ENCODE assay signal across 1 cellular context in genomic region chr1:230160957-230161771, GRCh38.
TF ChIP-seq lines count a peak whose summit lies in the region.

No MANE protein-coding gene starts in this region.

TF ChIP-seq in K562, 482 proteins besides CTCF, POLR2A, EP300 and RAD21 (continued from another document and continues in another):
- TF ChIP-seq STAT6 (CRISPR knock-in tag; IDR thresholded peaks at IDR 0.05) (no peak), THRAP3 (IDR thresholded peaks at IDR 0.05; ENCODE audit: borderline replicate concordance) (no peak), NR2F6 (CRISPR knock-in tag; IDR thresholded peaks at IDR 0.05) (no peak), PML (IDR thresholded peaks at IDR 0.05; ENCODE audit: low read length) (no peak), RBM14 (IDR thresholded peaks at IDR 0.05; ENCODE audit: borderline replicate concordance, insufficient read depth, low read depth, low read length) (no peak), LARP7 (IDR thresholded peaks at IDR 0.05) (no peak), ELK3 (CRISPR knock-in tag; IDR thresholded peaks at IDR 0.05) (no peak), PTBP1 (IDR thresholded peaks at IDR 0.05; ENCODE audit: low read depth, low read length) (no peak), CGGBP1 (CRISPR knock-in tag; IDR thresholded peaks at IDR 0.05) (no peak), XRCC3 (IDR thresholded peaks at IDR 0.05) (no peak), BRD9 (IDR thresholded peaks at IDR 0.05; ENCODE audit: low read depth, partially characterized antibody) (no peak), HEY1 (CRISPR knock-in tag; IDR thresholded peaks at IDR 0.05; ENCODE audit: borderline replicate concordance) (no peak), GABPA (tag; conservative IDR thresholded peaks at IDR 0.05; ENCODE audit: low read depth) (no peak), MTA1 (IDR thresholded peaks at IDR 0.05; ENCODE audit: borderline replicate concordance) (no peak), RBM39 (optimal IDR thresholded peaks at IDR 0.05; ENCODE audit: low read depth, low read length) (no peak), BRF1 (IDR thresholded peaks at IDR 0.05; ENCODE audit: borderline replicate concordance, extremely low read depth, insufficient read length) (no peak), FOXM1 (IDR thresholded peaks at IDR 0.05; ENCODE audit: low read depth) (no peak), FOXM1 (CRISPR knock-in tag; IDR thresholded peaks at IDR 0.05; ENCODE audit: low read depth) (no peak), MTA3 (IDR thresholded peaks at IDR 0.05; ENCODE audit: borderline replicate concordance) (no peak), ZNF584 (CRISPR knock-in tag; IDR thresholded peaks at IDR 0.05; ENCODE audit: low read depth) (peak; percentile 50; the same call in 1 of the 2 replicates), PBX2 (CRISPR knock-in tag; IDR thresholded peaks at IDR 0.05; ENCODE audit: low read depth) (no peak), PBX2 (tag; conservative IDR thresholded peaks at IDR 0.05; ENCODE audit: low read depth) (peak; percentile 75), HMBOX1 (IDR thresholded peaks at IDR 0.05) (no peak), NFIC (IDR thresholded peaks at IDR 0.05) (no peak), ZNF133 (CRISPR knock-in tag; IDR thresholded peaks at IDR 0.05) (0 out of 2 replicates have a peak, but pooled peaks have one; percentile 68), TARDBP (IDR thresholded peaks at IDR 0.05) (no peak), XRCC5 (IDR thresholded peaks at IDR 0.05; ENCODE audit: low read depth, low read length) (no peak), RFX5 (IDR thresholded peaks at IDR 0.05; ENCODE audit: low read depth, low read length) (no peak), RNF219 (CRISPR knock-in tag; IDR thresholded peaks at IDR 0.05) (no peak), ZNF75A (CRISPR knock-in tag; IDR thresholded peaks at IDR 0.05) (no peak), ELF4 (CRISPR knock-in tag; IDR thresholded peaks at IDR 0.05) (0 out of 2 replicates have a peak, but pooled peaks have one; percentile 44), DACH1 (IDR thresholded peaks at IDR 0.05; ENCODE audit: partially characterized antibody) (no peak), SREBF1 (IDR thresholded peaks at IDR 0.05; ENCODE audit: borderline replicate concordance, low read depth, low read length) (no peak), PPARD (CRISPR knock-in tag; IDR thresholded peaks at IDR 0.05) (no peak), KDM5B (IDR thresholded peaks at IDR 0.05; ENCODE audit: insufficient replicate concordance, low read depth, low read length) (no peak), MCM7 (IDR thresholded peaks at IDR 0.05) (no peak), PHB (CRISPR knock-in tag; IDR thresholded peaks at IDR 0.05) (no peak), PTTG1 (tag; IDR thresholded peaks at IDR 0.05; ENCODE audit: low read depth) (peak; percentile 64), ZNF311 (CRISPR knock-in tag; IDR thresholded peaks at IDR 0.05) (0 out of 2 replicates have a peak, but pooled peaks have one; percentile 16), MCM5 (IDR thresholded peaks at IDR 0.05; ENCODE audit: low read depth) (no peak), PHB2 (IDR thresholded peaks at IDR 0.05; ENCODE audit: low read depth) (no peak), YBX1 (IDR thresholded peaks at IDR 0.05) (no peak), THRA (IDR thresholded peaks at IDR 0.05) (no peak), HDAC3 (IDR thresholded peaks at IDR 0.05; ENCODE audit: borderline replicate concordance, partially characterized antibody) (no peak), SP1 (CRISPR knock-in tag; IDR thresholded peaks at IDR 0.05) (peak; percentile 49; the same call in 1 of the 2 replicates), ZNF217 (CRISPR knock-in tag; IDR thresholded peaks at IDR 0.05) (no peak), ZKSCAN3 (CRISPR knock-in tag; IDR thresholded peaks at IDR 0.05) (no peak), POLR3G (IDR thresholded peaks at IDR 0.05; ENCODE audit: extremely low read depth, insufficient read length, insufficient replicate concordance) (no peak), ZNF239 (CRISPR knock-in tag; IDR thresholded peaks at IDR 0.05) (0 out of 2 replicates have a peak, but pooled peaks have one; percentile 5), CHD1 (IDR thresholded peaks at IDR 0.05; ENCODE audit: low read length) (no peak), BRD4 (IDR thresholded peaks at IDR 0.05) (no peak), ARNT (IDR thresholded peaks at IDR 0.05) (no peak), FOXJ2 (tag; IDR thresholded peaks at IDR 0.05) (peak; percentile 42; the same call in 1 of the 2 replicates), HBP1 (CRISPR knock-in tag; IDR thresholded peaks at IDR 0.05) (no peak), ZNF175 (CRISPR knock-in tag; IDR thresholded peaks at IDR 0.05; ENCODE audit: low read depth) (peak; percentile 78; the same call in 1 of the 2 replicates), GATA2 (CRISPR knock-in tag; IDR thresholded peaks at IDR 0.05) (no peak), KLF6 (CRISPR knock-in tag; IDR thresholded peaks at IDR 0.05; ENCODE audit: borderline replicate concordance) (no peak), SMAD4 (CRISPR knock-in tag; conservative IDR thresholded peaks at IDR 0.05) (peak; percentile 94; the same call in 1 of the 2 replicates), MBD1 (CRISPR knock-in tag; IDR thresholded peaks at IDR 0.05) (no peak), NELFE (IDR thresholded peaks at IDR 0.05; ENCODE audit: insufficient read depth, insufficient read length) (no peak), THAP7 (CRISPR knock-in tag; IDR thresholded peaks at IDR 0.05) (no peak), SNAPC5 (CRISPR knock-in tag; IDR thresholded peaks at IDR 0.05) (no peak)
